1 cellular context compared by ENCODE assay signal in genomic region chr16:3112881-3113574, GRCh38.
TF ChIP-seq lines count a peak whose summit lies in the region.

No MANE protein-coding gene starts in this region.

TF ChIP-seq in HEK293, 187 proteins besides CTCF, POLR2A, EP300 and RAD21 (continued from another document):
- TF ChIP-seq, protein P1, sequence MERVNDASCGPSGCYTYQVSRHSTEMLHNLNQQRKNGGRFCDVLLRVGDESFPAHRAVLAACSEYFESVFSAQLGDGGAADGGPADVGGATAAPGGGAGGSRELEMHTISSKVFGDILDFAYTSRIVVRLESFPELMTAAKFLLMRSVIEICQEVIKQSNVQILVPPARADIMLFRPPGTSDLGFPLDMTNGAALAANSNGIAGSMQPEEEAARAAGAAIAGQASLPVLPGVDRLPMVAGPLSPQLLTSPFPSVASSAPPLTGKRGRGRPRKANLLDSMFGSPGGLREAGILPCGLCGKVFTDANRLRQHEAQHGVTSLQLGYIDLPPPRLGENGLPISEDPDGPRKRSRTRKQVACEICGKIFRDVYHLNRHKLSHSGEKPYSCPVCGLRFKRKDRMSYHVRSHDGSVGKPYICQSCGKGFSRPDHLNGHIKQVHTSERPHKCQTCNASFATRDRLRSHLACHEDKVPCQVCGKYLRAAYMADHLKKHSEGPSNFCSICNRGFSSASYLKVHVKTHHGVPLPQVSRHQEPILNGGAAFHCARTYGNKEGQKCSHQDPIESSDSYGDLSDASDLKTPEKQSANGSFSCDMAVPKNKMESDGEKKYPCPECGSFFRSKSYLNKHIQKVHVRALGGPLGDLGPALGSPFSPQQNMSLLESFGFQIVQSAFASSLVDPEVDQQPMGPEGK (tag by site-specific recombination; IDR thresholded peaks at IDR 0.05) = peak; percentile 9; the same call in 1 of the 2 replicates
- TF ChIP-seq PRDM4 (tag by site-specific recombination; IDR thresholded peaks at IDR 0.05) = no peak
- TF ChIP-seq ZNF133 (tag by site-specific recombination; IDR thresholded peaks at IDR 0.05) = no peak
- no peak for TF ChIP-seq GLI4 (tag by site-specific recombination; IDR thresholded peaks at IDR 0.05)
- TF ChIP-seq ZNF37A (tag by site-specific recombination; IDR thresholded peaks at IDR 0.05) = no peak
- TF ChIP-seq ZNF184 (tag by site-specific recombination; IDR thresholded peaks at IDR 0.05) = no peak
- no peak for TF ChIP-seq ZNF223 (tag by site-specific recombination; IDR thresholded peaks at IDR 0.05)
- no peak; the same call in 1 of the 2 replicates for TF ChIP-seq ZNF600 (tag by site-specific recombination; IDR thresholded peaks at IDR 0.05)
- no peak for TF ChIP-seq ZNF292 (tag by site-specific recombination; IDR thresholded peaks at IDR 0.05; ENCODE audit: borderline replicate concordance, low read depth)
- peak; percentile 7; the same call in 1 of the 2 replicates for TF ChIP-seq ZNF335 (tag by site-specific recombination; conservative IDR thresholded peaks at IDR 0.05)
TF ChIP-seq in HEK293: peak in this region for 5.
